2 cellular contexts compared by ENCODE assay signal in the genomic region with DNA sequence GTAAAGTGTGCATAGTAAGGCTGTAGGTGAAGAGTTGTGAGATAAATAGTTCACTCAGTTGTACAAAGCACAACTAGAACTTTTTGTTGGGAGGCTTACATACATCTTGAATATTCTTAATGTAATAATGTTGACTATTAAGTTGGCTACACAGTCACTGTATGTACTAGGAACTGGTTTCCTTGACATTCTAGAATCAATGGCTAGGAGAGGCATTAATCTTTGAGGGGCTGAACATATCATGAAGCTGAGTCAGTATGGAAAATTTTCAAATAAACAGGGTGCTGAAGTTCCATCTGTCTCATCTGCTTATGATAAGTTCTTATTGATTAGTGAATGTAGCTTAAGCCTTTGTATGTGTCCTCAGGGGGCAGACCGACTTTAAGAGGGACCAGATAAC.
TF ChIP-seq lines count a peak whose summit lies in the region.

No MANE protein-coding gene starts in this region.

TF ChIP-seq in SK-N-SH, 30 proteins besides CTCF, POLR2A, EP300 and RAD21 (continued from another document):
- TF ChIP-seq PBX3 (IDR thresholded peaks at IDR 0.05) (peak; percentile 8; the same call in 1 of the 2 replicates), REST (IDR thresholded peaks at IDR 0.05; ENCODE audit: low read depth, low read length) (no peak), POLR2AphosphoS5 (IDR thresholded peaks at IDR 0.05; ENCODE audit: low read depth, low read length) (no peak), FOSL2 (IDR thresholded peaks at IDR 0.05; ENCODE audit: borderline replicate concordance, low read depth) (no peak)
TF ChIP-seq in SK-N-SH: peak in this region for 1.

TF ChIP-seq in SK-N-SH treated with all-trans-retinoic acid at 6 μM for 48 hours, 23 proteins besides CTCF, POLR2A, EP300 and RAD21 (continued from another document):
- TF ChIP-seq, protein P1, sequence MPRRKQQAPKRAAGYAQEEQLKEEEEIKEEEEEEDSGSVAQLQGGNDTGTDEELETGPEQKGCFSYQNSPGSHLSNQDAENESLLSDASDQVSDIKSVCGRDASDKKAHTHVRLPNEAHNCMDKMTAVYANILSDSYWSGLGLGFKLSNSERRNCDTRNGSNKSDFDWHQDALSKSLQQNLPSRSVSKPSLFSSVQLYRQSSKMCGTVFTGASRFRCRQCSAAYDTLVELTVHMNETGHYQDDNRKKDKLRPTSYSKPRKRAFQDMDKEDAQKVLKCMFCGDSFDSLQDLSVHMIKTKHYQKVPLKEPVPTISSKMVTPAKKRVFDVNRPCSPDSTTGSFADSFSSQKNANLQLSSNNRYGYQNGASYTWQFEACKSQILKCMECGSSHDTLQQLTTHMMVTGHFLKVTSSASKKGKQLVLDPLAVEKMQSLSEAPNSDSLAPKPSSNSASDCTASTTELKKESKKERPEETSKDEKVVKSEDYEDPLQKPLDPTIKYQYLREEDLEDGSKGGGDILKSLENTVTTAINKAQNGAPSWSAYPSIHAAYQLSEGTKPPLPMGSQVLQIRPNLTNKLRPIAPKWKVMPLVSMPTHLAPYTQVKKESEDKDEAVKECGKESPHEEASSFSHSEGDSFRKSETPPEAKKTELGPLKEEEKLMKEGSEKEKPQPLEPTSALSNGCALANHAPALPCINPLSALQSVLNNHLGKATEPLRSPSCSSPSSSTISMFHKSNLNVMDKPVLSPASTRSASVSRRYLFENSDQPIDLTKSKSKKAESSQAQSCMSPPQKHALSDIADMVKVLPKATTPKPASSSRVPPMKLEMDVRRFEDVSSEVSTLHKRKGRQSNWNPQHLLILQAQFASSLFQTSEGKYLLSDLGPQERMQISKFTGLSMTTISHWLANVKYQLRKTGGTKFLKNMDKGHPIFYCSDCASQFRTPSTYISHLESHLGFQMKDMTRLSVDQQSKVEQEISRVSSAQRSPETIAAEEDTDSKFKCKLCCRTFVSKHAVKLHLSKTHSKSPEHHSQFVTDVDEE (CRISPR knock-in tag; IDR thresholded peaks at IDR 0.05) = no peak
- TF ChIP-seq ZFP3 (CRISPR knock-in tag; IDR thresholded peaks at IDR 0.05) = no peak
- TF ChIP-seq ZNF70 (CRISPR knock-in tag; IDR thresholded peaks at IDR 0.05) = no peak
- no peak for TF ChIP-seq OSR1 (CRISPR knock-in tag; IDR thresholded peaks at IDR 0.05)
- TF ChIP-seq POU6F1 (CRISPR knock-in tag; IDR thresholded peaks at IDR 0.05; ENCODE audit: borderline replicate concordance, low read depth) = no peak
- TF ChIP-seq ZC3H10 (CRISPR knock-in tag; IDR thresholded peaks at IDR 0.05) = no peak
- no peak for TF ChIP-seq RARB (CRISPR knock-in tag; IDR thresholded peaks at IDR 0.05)
- TF ChIP-seq CSDC2 (CRISPR knock-in tag; IDR thresholded peaks at IDR 0.05) = no peak
- TF ChIP-seq, protein P2, sequence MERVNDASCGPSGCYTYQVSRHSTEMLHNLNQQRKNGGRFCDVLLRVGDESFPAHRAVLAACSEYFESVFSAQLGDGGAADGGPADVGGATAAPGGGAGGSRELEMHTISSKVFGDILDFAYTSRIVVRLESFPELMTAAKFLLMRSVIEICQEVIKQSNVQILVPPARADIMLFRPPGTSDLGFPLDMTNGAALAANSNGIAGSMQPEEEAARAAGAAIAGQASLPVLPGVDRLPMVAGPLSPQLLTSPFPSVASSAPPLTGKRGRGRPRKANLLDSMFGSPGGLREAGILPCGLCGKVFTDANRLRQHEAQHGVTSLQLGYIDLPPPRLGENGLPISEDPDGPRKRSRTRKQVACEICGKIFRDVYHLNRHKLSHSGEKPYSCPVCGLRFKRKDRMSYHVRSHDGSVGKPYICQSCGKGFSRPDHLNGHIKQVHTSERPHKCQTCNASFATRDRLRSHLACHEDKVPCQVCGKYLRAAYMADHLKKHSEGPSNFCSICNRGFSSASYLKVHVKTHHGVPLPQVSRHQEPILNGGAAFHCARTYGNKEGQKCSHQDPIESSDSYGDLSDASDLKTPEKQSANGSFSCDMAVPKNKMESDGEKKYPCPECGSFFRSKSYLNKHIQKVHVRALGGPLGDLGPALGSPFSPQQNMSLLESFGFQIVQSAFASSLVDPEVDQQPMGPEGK (CRISPR knock-in tag; IDR thresholded peaks at IDR 0.05; ENCODE audit: borderline replicate concordance) = no peak
- no peak for TF ChIP-seq ZNF8 (CRISPR knock-in tag; IDR thresholded peaks at IDR 0.05)
- TF ChIP-seq CSRNP3 (CRISPR knock-in tag; IDR thresholded peaks at IDR 0.05) = no peak
